8 cellular contexts compared by ENCODE assay signal in genomic region chr6:31620586-31621319, GRCh38. TPM values are rescaled to one million over a fixed set of nuclear protein-coding genes. Genes with fewer than 3 reads are reported as not detected.
DNase-seq lines count a peak whose midpoint lies in the region; ATAC-seq and TF ChIP-seq lines count a peak whose summit lies in the region.

TSS of gene PRRC2A (plus strand) at chr6:31620715. CDS start at chr6:31622790, 2,075 bp downstream.

- peak within 1 kb of the TSS; percentile 96 for H3K27ac Mint-ChIP-seq in activated CD8-positive, alpha-beta memory T cell treated with anti-CD3 and anti-CD28 coated beads, Interleukin-2, amount 10 ng/mL, durations not matched to agents 7 days and 5 days
- peak within 1 kb of the TSS; percentile 95 to 100 (median 98) for H3K27ac Mint-ChIP-seq in naive thymus-derived CD8-positive, alpha-beta T cell

- DNase-seq in GM19238 (ENCODE audit: insufficient read length, low spot score): peak; percentile 87
- DNase-seq in NCI-H526 treated with DMSO at 0.1 percent for 48 hours (lab: John Stamatoyannopoulos, UW): peak; percentile 36
- DNase-seq in activated CD8-positive, alpha-beta memory T cell treated with anti-CD3 and anti-CD28 coated beads, Interleukin-2, amount 10 ng/mL, durations not matched to agents 7 days and 5 days: peak; percentile 88
- peak in 4 of 10 donors; percentile 84 to 93 (median 86) for DNase-seq in naive thymus-derived CD8-positive, alpha-beta T cell
- DNase-seq in substantia nigra (lab: John Stamatoyannopoulos, UW): peak in 38 of 49 donors; percentile 46 to 100 (median 82)

- no peak for TF ChIP-seq CTCF in C4-2B (conservative IDR thresholded peaks at IDR 0.05)

- H3K27ac ChIP-seq in C4-2B (peak within 1 kb of the TSS; percentile 99), substantia nigra (ENCODE audit: low read depth, low read length, poor library complexity, severe bottlenecking) (peak within 1 kb of the TSS; percentile 96)

- no peaks in the 10 kb centered on the region for H3K27me3 Mint-ChIP-seq in activated CD8-positive, alpha-beta memory T cell treated with anti-CD3 and anti-CD28 coated beads, Interleukin-2, amount 10 ng/mL, durations not matched to agents 7 days and 5 days
- no peaks in the 10 kb centered on the region for H3K27me3 Mint-ChIP-seq in naive thymus-derived CD8-positive, alpha-beta T cell

- ATAC-seq in HG03354 (IDR thresholded peaks at IDR 0.05; ENCODE audit: poor library complexity, severe bottlenecking, unreplicated experiment) (peak; percentile 39), esophagus mucosa (no peak)
- ATAC-seq in activated CD8-positive, alpha-beta memory T cell treated with anti-CD3 and anti-CD28 coated beads, Interleukin-2, amount 10 ng/mL, durations not matched to agents 7 days and 5 days: peak; percentile 28
- peak; percentile 32 to 58 for ATAC-seq in naive thymus-derived CD8-positive, alpha-beta T cell

- CTCF ChIA-PET in activated CD8-positive, alpha-beta memory T cell treated with anti-CD3 and anti-CD28 coated beads, Interleukin-2, amount 10 ng/mL, durations not matched to agents 7 days and 5 days (lab: Charles Lee): interaction anchor here (0.6 to 1.6 kb wide), 7 partner anchors 22 to 122 kb away, joined by 3 to 7 read pairs (median 3); no protein-coding TSS in a partner anchor

- peaks cover 45% of the 10 kb centered on the region for H3K4me1 Mint-ChIP-seq in activated CD8-positive, alpha-beta memory T cell treated with anti-CD3 and anti-CD28 coated beads, Interleukin-2, amount 10 ng/mL, durations not matched to agents 7 days and 5 days
- H3K4me1 Mint-ChIP-seq in naive thymus-derived CD8-positive, alpha-beta T cell: peaks cover 25 to 52% (median 39%) of the 10 kb centered on the region in 4 donors

- H3K36me3 Mint-ChIP-seq in activated CD8-positive, alpha-beta memory T cell treated with anti-CD3 and anti-CD28 coated beads, Interleukin-2, amount 10 ng/mL, durations not matched to agents 7 days and 5 days: peaks cover 51% of the 10 kb centered on the region
- peaks cover 0 to 38% (median 8%) of the 10 kb centered on the region in 3 donors for H3K36me3 Mint-ChIP-seq in naive thymus-derived CD8-positive, alpha-beta T cell

- no peaks in the 10 kb centered on the region for H3K9me3 Mint-ChIP-seq in activated CD8-positive, alpha-beta memory T cell treated with anti-CD3 and anti-CD28 coated beads, Interleukin-2, amount 10 ng/mL, durations not matched to agents 7 days and 5 days (ENCODE audit: low read depth)
- no peaks in the 10 kb centered on the region for H3K9me3 Mint-ChIP-seq in naive thymus-derived CD8-positive, alpha-beta T cell

- POLR2A ChIA-PET in naive thymus-derived CD8-positive, alpha-beta T cell (lab: Charles Lee): interaction anchor here (0.9 to 4.4 kb wide), 11 partner anchors 9 to 242 kb away, joined by 3 to 49 read pairs (median 6); partner anchors contain the start of genes BAG6, C6orf47, CSNK2B and GPANK1

- H3K4me3 Mint-ChIP-seq in activated CD8-positive, alpha-beta memory T cell treated with anti-CD3 and anti-CD28 coated beads, Interleukin-2, amount 10 ng/mL, durations not matched to agents 7 days and 5 days: peak within 1 kb of the TSS; percentile 99
- H3K4me3 Mint-ChIP-seq in naive thymus-derived CD8-positive, alpha-beta T cell: peak within 1 kb of the TSS; percentile 77 to 99 (median 94)

RNA-seq across cellular contexts. Expression of gene PRRC2A, which starts in this region (rescaled TPM):
- 100 to 1,000 TPM; 265 to 286 TPM for total RNA-seq in activated CD8-positive, alpha-beta memory T cell treated with anti-CD3 and anti-CD28 coated beads, Interleukin-2, amount 10 ng/mL, durations not matched to agents 7 days and 5 days
- total RNA-seq in esophagus mucosa: 103 TPM
- 100 to 1,000 TPM; 227 to 230 TPM for total RNA-seq in naive thymus-derived CD8-positive, alpha-beta T cell
- polyA plus RNA-seq in naive thymus-derived CD8-positive, alpha-beta T cell: 1 to 10 TPM; 4.5 to 7.1 (median 5.0) TPM
